In the genomic region with DNA sequence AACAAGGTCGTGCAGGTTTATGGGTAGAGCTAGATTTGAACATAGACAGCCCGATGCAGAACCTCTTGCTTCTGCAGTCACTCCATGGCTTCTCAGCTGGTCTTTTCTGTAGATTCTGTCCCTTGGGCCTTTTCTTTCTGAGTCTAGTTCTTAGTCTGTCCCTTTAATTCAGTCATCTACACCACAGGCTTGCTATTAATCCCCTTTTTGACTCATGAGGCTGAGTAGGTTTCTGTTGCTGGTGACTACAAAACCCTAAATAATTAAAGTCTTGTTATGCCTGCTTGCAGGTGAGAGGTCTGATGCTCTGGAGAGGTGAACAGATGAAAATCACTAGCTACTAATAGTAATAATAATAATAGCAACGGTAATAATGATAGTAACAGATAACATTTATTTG, we compare ENCODE assay signal across 20 cellular contexts. TPM values are rescaled to one million over a fixed set of nuclear protein-coding genes. Genes with fewer than 3 reads are reported as not detected.
DNase-seq lines count a peak whose midpoint lies in the region; ATAC-seq, FAIRE-seq and TF ChIP-seq lines count a peak whose summit lies in the region.
"Had no signal": no experiment of that assay in that cellular context is flagged by ENCODE, and none has a peak within 500 bp of the region (broad histone marks: within the 10 kb centered on the region; RNA-seq: fewer than 3 reads in every experiment).

No MANE protein-coding gene starts in this region.

- 19% methylated on average over 3 of the region's 3 CpGs for WGBS in K562 (ENCODE audit: insufficient coverage, low coverage, missing lambda C conversion rate)

- H3K9me1 ChIP-seq in K562 (ENCODE audit: control insufficient read depth, insufficient read depth, low read length), result no peaks in the 10 kb centered on the region

- ATAC-seq in HG02610 (IDR thresholded peaks at IDR 0.05; ENCODE audit: unreplicated experiment), result peak; percentile 67
- ATAC-seq in K562, result no peak
- ATAC-seq in stimulated activated effector memory CD8-positive, alpha-beta T cell treated with anti-CD3 and anti-CD28 coated beads, Interleukin-12 subunit alpha, Interleukin-12 subunit beta, amount 100 ng/mL, for 72 hours, result peak; percentile 74
- no peak for ATAC-seq in activated T-cell treated with anti-CD3 and anti-CD28 coated beads, Interleukin-2, amount 50 U/mL, for 72 hours (replicated peaks in 1 of 2)
- no peak for ATAC-seq in HG03025 (IDR thresholded peaks at IDR 0.05; ENCODE audit: low FRiP score, unreplicated experiment)
- ATAC-seq: A549 had no signal

- H3K4me3 Mint-ChIP-seq in stimulated activated effector memory CD8-positive, alpha-beta T cell treated with anti-CD3 and anti-CD28 coated beads, Interleukin-12 subunit alpha, Interleukin-12 subunit beta, amount 100 ng/mL, for 72 hours, result no peak overlapping the region
- H3K4me3 Mint-ChIP-seq in activated T-cell treated with anti-CD3 and anti-CD28 coated beads, Interleukin-2, amount 50 U/mL, for 72 hours, result no peak overlapping the region
- H3K4me3 Mint-ChIP-seq: CD4-positive, alpha-beta T cell; IgD-negative memory B cell had no signal

- no peaks in the 10 kb centered on the region for H3K79me2 ChIP-seq in K562 (ENCODE audit: control insufficient read depth, insufficient read depth, low read length)

- H3K27me3 ChIP-seq in K562 (ENCODE audit: control insufficient read depth in 2 of 2, insufficient read depth in 2 of 2, low read length in 2 of 2) (no peaks in the 10 kb centered on the region), WERI-Rb-1 (ENCODE audit: insufficient read depth, low read depth, severe bottlenecking) (no peaks in the 10 kb centered on the region)

- DNase-seq in NCI-H82 (lab: John Stamatoyannopoulos, UW), result peak; percentile 43
- no peak for DNase-seq in NCI-H82 treated with DMSO at 0.1 percent for 48 hours (lab: John Stamatoyannopoulos, UW; ENCODE audit: unreplicated experiment)
- no peak for DNase-seq in K562 (ENCODE audit: extremely low read depth in 1 of 4, low spot score in 3 of 4)
- DNase-seq in stimulated activated effector memory CD8-positive, alpha-beta T cell treated with anti-CD3 and anti-CD28 coated beads, Interleukin-12 subunit alpha, Interleukin-12 subunit beta, amount 100 ng/mL, for 72 hours (ENCODE audit: low spot score in 2 of 2), result no peak
- DNase-seq in WERI-Rb-1, result no peak
- no peak for DNase-seq in activated T-cell treated with anti-CD3 and anti-CD28 coated beads, Interleukin-2, amount 50 U/mL, for 72 hours
- DNase-seq: AML-193; CD4-positive, alpha-beta T cell; DMS153; DMS79; GDM1; GOT3; H7 had no signal

- TF ChIP-seq CTCF in K562 (IDR thresholded peaks at IDR 0.05 in 2 of 3, conservative IDR thresholded peaks at IDR 0.05 in 1 of 3; ENCODE audit: insufficient read depth in 2 of 3, low read depth in 1 of 3, low read length in 3 of 3), result no peak
- no peak for TF ChIP-seq CTCF in WERI-Rb-1 (IDR thresholded peaks at IDR 0.05; ENCODE audit: low read depth, low read length)

- no peak overlapping the region for H3K4me3 ChIP-seq in K562
- no peak overlapping the region for H3K4me3 ChIP-seq in WERI-Rb-1 (ENCODE audit: low read depth, low read length)
- H3K4me3 ChIP-seq: A549 had no signal

- no peak for TF ChIP-seq EP300 in K562 (IDR thresholded peaks at IDR 0.05; ENCODE audit: low read length)

- no peaks in the 10 kb centered on the region for H3K4me1 Mint-ChIP-seq in stimulated activated effector memory CD8-positive, alpha-beta T cell treated with anti-CD3 and anti-CD28 coated beads, Interleukin-12 subunit alpha, Interleukin-12 subunit beta, amount 100 ng/mL, for 72 hours
- H3K4me1 Mint-ChIP-seq in activated T-cell treated with anti-CD3 and anti-CD28 coated beads, Interleukin-2, amount 50 U/mL, for 72 hours (ENCODE audit: low read depth), result no peaks in the 10 kb centered on the region

- TF ChIP-seq POLR2A in K562 (conservative IDR thresholded peaks at IDR 0.05), result no peak

- H3K4me1 ChIP-seq in K562 (replicated peaks in 1 of 2; ENCODE audit: control insufficient read depth in 2 of 2, insufficient read depth in 2 of 2, low read length in 2 of 2), result peaks cover 6% of the 10 kb centered on the region in 2 experiments; a peak in 4 of 5 replicates

- in situ Hi-C loops in K562 (cut with MboI), result no loop called here

- POLR2A ChIA-PET in K562 (lab: Yijun Ruan, JAX), result interaction anchor here (0.7 to 1.4 kb wide), 2 partner anchors 10 to 38 kb away, joined by 3 to 5 read pairs; no protein-coding TSS in a partner anchor

- H3K9me3 ChIP-seq in K562 (replicated peaks; ENCODE audit: control insufficient read depth, insufficient read depth, low read depth, low read length), result no peaks in the 10 kb centered on the region
- no peaks in the 10 kb centered on the region for H3K9me3 ChIP-seq in WERI-Rb-1 (ENCODE audit: severe bottlenecking)
- H3K9me3 ChIP-seq: A549 had no signal

- no peak overlapping the region for H3K27ac Mint-ChIP-seq in stimulated activated effector memory CD8-positive, alpha-beta T cell treated with anti-CD3 and anti-CD28 coated beads, Interleukin-12 subunit alpha, Interleukin-12 subunit beta, amount 100 ng/mL, for 72 hours
- H3K27ac Mint-ChIP-seq in activated T-cell treated with anti-CD3 and anti-CD28 coated beads, Interleukin-2, amount 50 U/mL, for 72 hours, result no peak overlapping the region
- H3K27ac Mint-ChIP-seq: CD4-positive, alpha-beta T cell; IgD-negative memory B cell had no signal

- BruUV-seq in K562 (replicated peaks; lab: Mats Ljungman, UMichigan), result no TSS peak

- H2AFZ ChIP-seq in K562 (ENCODE audit: low read depth, low read length), result 0 out of 2 replicates have a peak overlapping the region, but pooled peaks have one; percentile 4

- H3K9me3 Mint-ChIP-seq in stimulated activated effector memory CD8-positive, alpha-beta T cell treated with anti-CD3 and anti-CD28 coated beads, Interleukin-12 subunit alpha, Interleukin-12 subunit beta, amount 100 ng/mL, for 72 hours, result no peaks in the 10 kb centered on the region
- no peaks in the 10 kb centered on the region for H3K9me3 Mint-ChIP-seq in activated T-cell treated with anti-CD3 and anti-CD28 coated beads, Interleukin-2, amount 50 U/mL, for 72 hours
- H3K9me3 Mint-ChIP-seq: CD4-positive, alpha-beta T cell; IgD-negative memory B cell had no signal

- no peak for FAIRE-seq in K562 (lab: Jason Lieb, UNC)
- FAIRE-seq: A549, HTR-8/SVneo had no signal

- H3K36me3 ChIP-seq in K562 (ENCODE audit: control insufficient read depth, insufficient read depth, low read length) (no peaks in the 10 kb centered on the region), WERI-Rb-1 (no peaks in the 10 kb centered on the region)

- H3K36me3 Mint-ChIP-seq in stimulated activated effector memory CD8-positive, alpha-beta T cell treated with anti-CD3 and anti-CD28 coated beads, Interleukin-12 subunit alpha, Interleukin-12 subunit beta, amount 100 ng/mL, for 72 hours, result no peaks in the 10 kb centered on the region
- H3K36me3 Mint-ChIP-seq in activated T-cell treated with anti-CD3 and anti-CD28 coated beads, Interleukin-2, amount 50 U/mL, for 72 hours (ENCODE audit: insufficient read depth in 2 of 2), result no peaks in the 10 kb centered on the region
- H3K36me3 Mint-ChIP-seq: IgD-negative memory B cell had no signal

- H4K20me1 ChIP-seq in K562 (replicated peaks; ENCODE audit: control insufficient read depth, insufficient read depth, low read length), result no peaks in the 10 kb centered on the region

- H3K27me3 Mint-ChIP-seq in activated T-cell treated with anti-CD3 and anti-CD28 coated beads, Interleukin-2, amount 50 U/mL, for 72 hours (ENCODE audit: low read depth), result peaks cover 14% of the 10 kb centered on the region
- H3K27me3 Mint-ChIP-seq: IgD-negative memory B cell had no signal

- no peak overlapping the region for H3K9ac ChIP-seq in K562 (ENCODE audit: insufficient read depth in 1 of 2, low read depth in 2 of 2, low read length in 2 of 2)

- CTCF ChIA-PET in K562 (lab: Yijun Ruan, JAX; ENCODE audit: low intra/inter-chr PET ratio), result no interaction called here

- H3K4me2 ChIP-seq in K562 (ENCODE audit: insufficient read depth, low read length), result no peak overlapping the region
- H3K4me2 ChIP-seq: A549 had no signal

- H3K27ac ChIP-seq in K562 (ENCODE audit: extremely low read depth, low read depth, low read length) (no peak overlapping the region), WERI-Rb-1 (no peak overlapping the region)
- H3K27ac ChIP-seq: 22Rv1, A549, C4-2B had no signal

- intact Hi-C loops in K562 (cut with micrococcal nuclease), result no loop called here

- TF ChIP-seq RAD21 in K562 (CRISPR knock-in tag; conservative IDR thresholded peaks at IDR 0.05 in 1 of 2, IDR thresholded peaks at IDR 0.05 in 1 of 2), result no peak

TF ChIP-seq in K562, 482 proteins besides CTCF, POLR2A, EP300 and RAD21 (continues in another document):
- TF ChIP-seq GTF2E2 (tag; IDR thresholded peaks at IDR 0.05), result no peak
- no peak for TF ChIP-seq CBX2 (IDR thresholded peaks at IDR 0.05; ENCODE audit: insufficient read depth, low read length, poor library complexity, severe bottlenecking)
- TF ChIP-seq ZNF274 (IDR thresholded peaks at IDR 0.05; ENCODE audit: borderline replicate concordance, low read depth, low read length), result no peak
- TF ChIP-seq ZNF121 (CRISPR knock-in tag; conservative IDR thresholded peaks at IDR 0.05), result no peak
- no peak for TF ChIP-seq ZNF445 (CRISPR knock-in tag; IDR thresholded peaks at IDR 0.05; ENCODE audit: low read depth)
- no peak for TF ChIP-seq CBFA2T3 (IDR thresholded peaks at IDR 0.05)

RNA-seq across cellular contexts. Expression of gene STRBP, which starts 19.3 kb away (rescaled TPM):
- 46.0 and 136 TPM in 2 replicates for total RNA-seq in K562 (2011; cell fraction: chromatin; rRNA removed; ENCODE audit: low replicate concordance)
- total RNA-seq in K562 (2011; cell fraction: nucleolus; rRNA removed), result 19.3 and 35.9 TPM in 2 replicates
- 54.3 and 86.7 TPM in 2 replicates for total RNA-seq in K562 (2011; cell fraction: nucleoplasm; rRNA removed)
- total RNA-seq in K562 (2014; rRNA removed) (53.8 and 55.9 TPM in 2 replicates), K562 (2014; rRNA removed; fragmentation: Illumina TruSeq; extraction: Trizol) (84.0 and 87.4 TPM in 2 replicates), K562 (2015; rRNA removed; fragmentation: Illumina TruSeq; extraction: Trizol) (67.9 and 75.3 TPM in 2 replicates), K562 (2021) (66.5 and 73.5 TPM in 2 replicates)
- polyA plus RNA-seq in K562 (2011; rRNA removed) (54.7 and 72.2 TPM in 2 replicates), K562 (2014; fragmentation: Illumina TruSeq; extraction: Trizol) (56.1 and 70.2 TPM in 2 replicates), K562 (2014; fragmentation: Nextera tagmentation; extraction: Ambion mirVana) (10 to 100 TPM; 27.7 to 27.8 TPM), K562 (2014; rRNA removed) (52.1 and 56.0 TPM in 2 replicates)
- 13.6 and 21.7 TPM in 2 replicates for polyA plus RNA-seq in K562 (2011; cell fraction: cytosol; rRNA removed)
- polyA plus RNA-seq in K562 (2011; cell fraction: nucleus; rRNA removed), result 71.8 and 82.8 TPM in 2 replicates
- polyA plus RNA-seq in K562 (2012), result 64.9 and 101 TPM in 2 replicates
- polyA minus RNA-seq in K562 (2011; rRNA and poly(A)+ RNA removed), result 77.1 and 87.7 TPM in 2 replicates
- 22.9 and 56.2 TPM in 2 replicates for polyA minus RNA-seq in K562 (2011; cell fraction: cytosol; rRNA and poly(A)+ RNA removed)
- polyA minus RNA-seq in K562 (2011; cell fraction: nucleus; rRNA and poly(A)+ RNA removed), result 30.8 and 58.6 TPM in 2 replicates
- total RNA-seq in activated T-cell treated with anti-CD3 and anti-CD28 coated beads, Interleukin-2, amount 50 U/mL, for 72 hours, result 10 to 100 TPM; 25.5 to 28.7 TPM

Comparison
In these comparisons a context has a peak if more than half of its experiments do, and no peak if none do; other contexts are left out.
1. ATAC-seq: peak in HG02610 (single experiment) and stimulated activated effector memory CD8-positive, alpha-beta T cell treated with anti-CD3 and anti-CD28 coated beads, Interleukin-12 subunit alpha, Interleukin-12 subunit beta, amount 100 ng/mL, for 72 hours (single experiment); none in K562 (single experiment), activated T-cell treated with anti-CD3 and anti-CD28 coated beads, Interleukin-2, amount 50 U/mL, for 72 hours (0 of 2) and HG03025 (single experiment).